ENCODE assay signal across 9 cellular contexts in genomic region chr7:3399858-3400257, GRCh38.
DNase-seq lines count a peak whose midpoint lies in the region; ATAC-seq, FAIRE-seq and TF ChIP-seq lines count a peak whose summit lies in the region.
"Had no signal": no experiment of that assay in that cellular context is flagged by ENCODE, and none has a peak within 500 bp of the region (broad histone marks: within the 10 kb centered on the region; RNA-seq: fewer than 3 reads in every experiment).

No MANE protein-coding gene starts in this region.

- no peak overlapping the region for H3K56ac ChIP-seq in H1 (replicated peaks; ENCODE audit: insufficient read length, low read depth, low read length)

- no peak overlapping the region for H4K8ac ChIP-seq in H1 (ENCODE audit: extremely low read depth, insufficient read depth, low read length)

- no peak for ATAC-seq in HG02571 (IDR thresholded peaks at IDR 0.05; ENCODE audit: unreplicated experiment)

- no peak overlapping the region for H2AK5ac ChIP-seq in H1 (ENCODE audit: low read depth, low read length)

- no peaks in the 10 kb centered on the region for H4K20me1 ChIP-seq in H1 (replicated peaks in 1 of 2; ENCODE audit: control insufficient read depth in 1 of 2, insufficient read depth in 2 of 2, low read length in 2 of 2)

- 28% methylated on average over 2 of the region's 2 CpGs; no CpG with 5 or more reads in 1 of the 2 experiments for WGBS in H1 (ENCODE audit: extremely low coverage in 1 of 2, insufficient coverage in 1 of 2, insufficient read length in 1 of 2, insufficient replicate concordance in 2 of 2, low coverage in 1 of 2, low lambda C conversion rate in 2 of 2, missing lambda C conversion rate in 1 of 2), 2 experiments

- no peak overlapping the region for H2BK5ac ChIP-seq in H1 (ENCODE audit: low read depth, low read length)

- H3K23me2 ChIP-seq in H1 (ENCODE audit: low read depth, low read length): no peaks in the 10 kb centered on the region

- no peak for TF ChIP-seq POLR2A in H1 (IDR thresholded peaks at IDR 0.05; ENCODE audit: control extremely low read depth in 1 of 2, low read depth in 2 of 2, low read length in 2 of 2)

- peaks cover 0 to 7% of the 10 kb centered on the region in 2 experiments; a peak in 3 of 4 replicates for H3K9me3 ChIP-seq in H1 (ENCODE audit: insufficient read depth in 2 of 2, low read depth in 1 of 2, low read length in 1 of 2)
- no peaks in the 10 kb centered on the region for H3K9me3 ChIP-seq in parathyroid adenoma (ENCODE audit: control insufficient read depth, low read length)

- POLR2A ChIA-PET in H1 (lab: Charles Lee; ENCODE audit: partially characterized antibody): no interaction called here

- peak; percentile 71 to 83 for TF ChIP-seq RAD21 in H1 (IDR thresholded peaks at IDR 0.05 in 1 of 2, conservative IDR thresholded peaks at IDR 0.05 in 1 of 2; ENCODE audit: low read depth in 2 of 2, low read length in 2 of 2)

- no peaks in the 10 kb centered on the region for H3K27me3 ChIP-seq in H1 (replicated peaks in 1 of 4; ENCODE audit: control insufficient read depth in 3 of 4, extremely low read depth in 1 of 4, insufficient read depth in 3 of 4, low read length in 3 of 4)
- H3K27me3 ChIP-seq in parathyroid adenoma (ENCODE audit: control insufficient read depth, insufficient read depth, low read length): no peaks in the 10 kb centered on the region

- H3K27ac ChIP-seq in H1 (ENCODE audit: low read depth, low read length) (no peak overlapping the region), parathyroid adenoma (no peak overlapping the region)

- H4K5ac ChIP-seq in H1 (ENCODE audit: insufficient read length, low read depth, low read length): no peak overlapping the region

- peak; percentile 58 to 98 (median 95) for TF ChIP-seq CTCF in H1 (IDR thresholded peaks at IDR 0.05; ENCODE audit: control extremely low read depth in 1 of 3, insufficient read depth in 1 of 3, low read depth in 1 of 3, low read length in 3 of 3)
- TF ChIP-seq CTCF in parathyroid adenoma (IDR thresholded peaks at IDR 0.05): peak; percentile 19

- no peaks in the 10 kb centered on the region for H3K36me3 ChIP-seq in H1 (ENCODE audit: control insufficient read depth in 2 of 4, insufficient read depth in 4 of 4, low read length in 3 of 4)
- H3K36me3 ChIP-seq in parathyroid adenoma (ENCODE audit: control insufficient read depth, insufficient read depth, low read length): peaks cover 2% of the 10 kb centered on the region

- no peaks in the 10 kb centered on the region for H3K79me1 ChIP-seq in H1 (ENCODE audit: low read depth, low read length)

- TF ChIP-seq EP300 in H1 (IDR thresholded peaks at IDR 0.05; ENCODE audit: borderline replicate concordance in 1 of 2, low read depth in 2 of 2, low read length in 2 of 2): peak in 1 of 2 experiments; percentile 64; a peak in 1 of 3 replicates

- no peak overlapping the region for H3K18ac ChIP-seq in H1 (ENCODE audit: extremely low read depth, low read length)

- H3K4me3 ChIP-seq in H1 (ENCODE audit: extremely low read depth in 1 of 4, insufficient read depth in 2 of 4, low read depth in 3 of 4, low read length in 4 of 4) (no peak overlapping the region), parathyroid adenoma (ENCODE audit: low read depth, low read length) (no peak overlapping the region)

- peak; percentile 35 for DNase-seq in NCI-H82 (lab: John Stamatoyannopoulos, UW)
- no peak for DNase-seq in NCI-H82 treated with DMSO at 0.1 percent for 48 hours (lab: John Stamatoyannopoulos, UW; ENCODE audit: unreplicated experiment)
- peak; percentile 24 for DNase-seq in NCI-H226
- peak; percentile 69 to 85 for DNase-seq in H1 (ENCODE audit: low read depth in 1 of 2, low spot score in 2 of 2)
- no peak for DNase-seq in DMS 273 treated with DMSO at 0.1 percent for 48 hours (lab: John Stamatoyannopoulos, UW)
- DNase-seq in cerebellum (ENCODE audit: low spot score): no peak
- DNase-seq: NCI-H2029 had no signal

- peaks cover 0 to 3% (median 1%) of the 10 kb centered on the region in 4 experiments; a peak in 4 of 7 replicates for H3K4me1 ChIP-seq in H1 (replicated peaks in 1 of 4; ENCODE audit: control insufficient read depth in 3 of 4, insufficient read depth in 4 of 4, low read length in 3 of 4)
- peaks cover 8% of the 10 kb centered on the region for H3K4me1 ChIP-seq in parathyroid adenoma

- H2AFZ ChIP-seq in H1 (ENCODE audit: low read length) (no peak overlapping the region), parathyroid adenoma (no peak overlapping the region)

- no peak overlapping the region for H4K91ac ChIP-seq in H1 (replicated peaks; ENCODE audit: insufficient read length, low read length)

- no peak overlapping the region for H2BK20ac ChIP-seq in H1 (ENCODE audit: low read length)

- no peak overlapping the region for H3K14ac ChIP-seq in H1 (ENCODE audit: insufficient read length)

- H3K23ac ChIP-seq in H1 (ENCODE audit: insufficient read length): no peak overlapping the region

- no peak overlapping the region for H3K4ac ChIP-seq in H1 (replicated peaks; ENCODE audit: insufficient read length, low read depth, low read length)

- CTCF ChIA-PET in H1 (lab: Charles Lee; ENCODE audit: partially characterized antibody): interaction anchor here (0.6 to 3.5 kb wide), 38 partner anchors 9 to 534 kb away, joined by 3 to 14 read pairs (median 4); no protein-coding TSS in a partner anchor

- H3K9ac ChIP-seq in H1 (replicated peaks in 1 of 4; ENCODE audit: extremely low read depth in 1 of 4, low read depth in 3 of 4, low read length in 3 of 4) (no peak overlapping the region), parathyroid adenoma (no peak overlapping the region)

- no peak overlapping the region for H2BK15ac ChIP-seq in H1 (ENCODE audit: low read length)

- FAIRE-seq in H1 (lab: Jason Lieb, UNC): peak; percentile 99

- H3K79me2 ChIP-seq in H1 (ENCODE audit: control insufficient read depth in 1 of 2, insufficient read depth in 2 of 2, low read length in 2 of 2): no peaks in the 10 kb centered on the region
- no peaks in the 10 kb centered on the region for H3K79me2 ChIP-seq in parathyroid adenoma

- H2BK12ac ChIP-seq in H1 (ENCODE audit: low read depth, low read length): no peak overlapping the region

- no peak overlapping the region for H2BK120ac ChIP-seq in H1 (replicated peaks; ENCODE audit: low read depth, low read length)

- H3K4me2 ChIP-seq in H1 (ENCODE audit: insufficient read depth in 1 of 2, low read depth in 2 of 2, low read length in 2 of 2): peak overlapping the region in 1 of 2 experiments; percentile 5; a peak in 2 of 4 replicates
- no peak overlapping the region for H3K4me2 ChIP-seq in parathyroid adenoma (ENCODE audit: low read length)

TF ChIP-seq in H1, 55 proteins besides CTCF, POLR2A, EP300 and RAD21:
- TF ChIP-seq KDM1A (IDR thresholded peaks at IDR 0.05; ENCODE audit: borderline replicate concordance, low read length) (no peak), ASH2L (IDR thresholded peaks at IDR 0.05; ENCODE audit: low read length) (no peak), SUZ12 (IDR thresholded peaks at IDR 0.05; ENCODE audit: low read length) (no peak), GABPA (IDR thresholded peaks at IDR 0.05; ENCODE audit: borderline replicate concordance, insufficient read depth, low read length) (no peak; the same call in 1 of the 2 replicates), TAF7 (optimal IDR thresholded peaks at IDR 0.05; ENCODE audit: borderline replicate concordance, low read depth, low read length) (peak; percentile 9), SP1 (IDR thresholded peaks at IDR 0.05; ENCODE audit: low read depth, low read length) (0 out of 2 replicates have a peak, but pooled peaks have one; percentile 45), HDAC2 (IDR thresholded peaks at IDR 0.05; ENCODE audit: borderline replicate concordance in 1 of 2, low read depth in 2 of 2, low read length in 2 of 2) (peak in 1 of 2 experiments; percentile 85; a peak in 1 of 4 replicates), NANOG (IDR thresholded peaks at IDR 0.05; ENCODE audit: insufficient read depth, low read depth, low read length, poor library complexity, severe bottlenecking) (peak; percentile 89), TEAD4 (IDR thresholded peaks at IDR 0.05; ENCODE audit: low read depth, low read length) (0 out of 2 replicates have a peak, but pooled peaks have one; percentile 30), TCF12 (IDR thresholded peaks at IDR 0.05; ENCODE audit: low read depth, low read length) (peak; percentile 71; the same call in 1 of the 2 replicates), MAX (IDR thresholded peaks at IDR 0.05) (0 out of 2 replicates have a peak, but pooled peaks have one; percentile 18), ATF2 (IDR thresholded peaks at IDR 0.05; ENCODE audit: low read length) (peak; percentile 92), YY1 (IDR thresholded peaks at IDR 0.05; ENCODE audit: low read depth, low read length) (peak; percentile 53; the same call in 1 of the 2 replicates), CREB1 (IDR thresholded peaks at IDR 0.05) (peak; percentile 71), KDM4A (IDR thresholded peaks at IDR 0.05; ENCODE audit: low read depth, low read length, severe bottlenecking) (no peak), RXRA (IDR thresholded peaks at IDR 0.05; ENCODE audit: insufficient read depth, low read depth, low read length) (0 out of 2 replicates have a peak, but pooled peaks have one; percentile 4), POU5F1 (IDR thresholded peaks at IDR 0.05; ENCODE audit: low read depth, low read length) (peak; percentile 57; the same call in 1 of the 2 replicates)

Comparison
In these comparisons a context has a peak if more than half of its experiments do, and no peak if none do; other contexts are left out.
1. DNase-seq: peak in NCI-H82 (single experiment), NCI-H226 (single experiment) and H1 (2 of 2); none in NCI-H82 treated with DMSO at 0.1 percent for 48 hours (single experiment), DMS 273 treated with DMSO at 0.1 percent for 48 hours (single experiment) and cerebellum (single experiment).